Comparison of ENCODE assay signal across 1 cellular context in genomic region chr11:64729851-64730382, GRCh38.
TF ChIP-seq lines count a peak whose summit lies in the region.

No MANE protein-coding gene starts in this region.

TF ChIP-seq in H1, 55 proteins besides CTCF, POLR2A, EP300 and RAD21:
- TF ChIP-seq NRF1 (IDR thresholded peaks at IDR 0.05; ENCODE audit: low read depth, low read length), result no peak
- TF ChIP-seq POU5F1 (IDR thresholded peaks at IDR 0.05; ENCODE audit: low read depth, low read length), result no peak
- TF ChIP-seq TAF1 (IDR thresholded peaks at IDR 0.05; ENCODE audit: low read depth, low read length), result peak; percentile 53; the same call in 1 of the 2 replicates
- peak; percentile 41 for TF ChIP-seq KDM4A (IDR thresholded peaks at IDR 0.05; ENCODE audit: low read depth, low read length, severe bottlenecking)
- TF ChIP-seq E2F6 (IDR thresholded peaks at IDR 0.05), result 0 out of 2 replicates have a peak, but pooled peaks have one; percentile 24
